In the genomic region with DNA sequence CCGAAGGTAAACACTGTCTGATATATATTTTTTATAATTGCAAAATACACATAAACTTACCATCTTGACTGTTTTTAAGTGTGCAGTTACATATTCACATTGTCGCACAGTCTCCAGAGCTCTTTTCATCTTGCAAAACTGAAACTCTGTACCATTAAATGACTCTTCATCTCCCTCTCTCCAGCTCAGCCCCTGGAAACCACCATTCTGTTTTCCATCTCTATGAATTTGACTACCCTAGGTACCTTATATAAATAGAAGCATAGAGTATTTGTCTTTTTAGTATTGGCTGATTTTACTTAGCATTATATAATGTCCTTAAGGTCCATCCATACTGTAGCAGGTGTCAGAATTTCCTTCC, we compare ENCODE assay signal across 10 cellular contexts. TPM values are rescaled to one million over a fixed set of nuclear protein-coding genes. Genes with fewer than 3 reads are reported as not detected.
A peak's percentile ranks its signal among the peaks of the same experiment; 100 is the strongest.
DNase-seq lines count a peak whose midpoint lies in the region; ATAC-seq and TF ChIP-seq lines count a peak whose summit lies in the region.
"Had no signal": no experiment of that assay in that cellular context is flagged by ENCODE, and none has a peak within 500 bp of the region (broad histone marks: within the 10 kb centered on the region; RNA-seq: fewer than 3 reads in every experiment).

No MANE protein-coding gene starts in this region.

- DNase-seq in A673 (ENCODE audit: low spot score), result no peak
- DNase-seq in GM13977 (ENCODE audit: low spot score), result no peak
- DNase-seq in head of caudate nucleus, result no peak
- no peak for DNase-seq in CD1c-positive myeloid dendritic cell (ENCODE audit: extremely low spot score)
- DNase-seq: CD8-positive, alpha-beta memory T cell had no signal

- peak overlapping the region; percentile 80 for H3K4me2 ChIP-seq in SU-DHL-6 (ENCODE audit: low read depth, low read length, poor library complexity, severe bottlenecking)

- POLR2A ChIA-PET in A673 (lab: Charles Lee; ENCODE audit: low non-redundant PET), result no interaction called here

- H4K20me1 ChIP-seq in SU-DHL-6 (ENCODE audit: low read depth, low read length), result 0 out of 2 replicates have a peak, but pooled peaks cover 2% of the 10 kb centered on the region

- TF ChIP-seq CTCF in A673 (conservative IDR thresholded peaks at IDR 0.05; ENCODE audit: low read depth, low read length) (no peak), SU-DHL-6 (IDR thresholded peaks at IDR 0.05; ENCODE audit: insufficient read depth, low read length, poor library complexity, severe bottlenecking) (no peak), GM13977 (IDR thresholded peaks at IDR 0.05; ENCODE audit: extremely low read depth, insufficient read depth, missing control alignments) (no peak)

- H3K79me2 ChIP-seq in SU-DHL-6 (ENCODE audit: insufficient read depth, low read length), result peaks cover 82% of the 10 kb centered on the region

- in situ Hi-C loops in GM13977 (cut with MboI; ENCODE audit: low pct_unique_long_range_greater_than_20kb, low sequenced_read_pairs, unreplicated experiment), result no loop called here

- intact Hi-C loops in A673 (cut with micrococcal nuclease; ENCODE audit: unreplicated experiment) (no loop called here), head of caudate nucleus (cut with DNase I) (no loop called here)

- no peak overlapping the region for H2AFZ ChIP-seq in SU-DHL-6 (ENCODE audit: low read depth, low read length, severe bottlenecking)
- H2AFZ ChIP-seq: parathyroid adenoma had no signal

- no peaks in the 10 kb centered on the region for H3K9me2 ChIP-seq in SU-DHL-6 (replicated peaks; ENCODE audit: insufficient read depth, low read length)

- H3K4me3 ChIP-seq in A673 (ENCODE audit: low read depth, low read length, poor library complexity, severe bottlenecking), result peak overlapping the region; percentile 5
- H3K4me3 ChIP-seq in SU-DHL-6 (ENCODE audit: insufficient read depth, low read length, poor library complexity, severe bottlenecking), result peak overlapping the region; percentile 42

- H3K4me1 ChIP-seq in A673 (ENCODE audit: insufficient read depth, low read length, poor library complexity, severe bottlenecking), result peaks cover 79% of the 10 kb centered on the region

- H3K36me3 ChIP-seq in A673 (ENCODE audit: insufficient read depth, low read length, poor library complexity, severe bottlenecking), result no peaks in the 10 kb centered on the region
- no peaks in the 10 kb centered on the region for H3K36me3 ChIP-seq in SU-DHL-6 (ENCODE audit: low read length)

- no TSS peak for BruUV-seq in A673 (replicated peaks; lab: Mats Ljungman, UMichigan)

- H3K9ac ChIP-seq in SU-DHL-6 (ENCODE audit: low read length), result peak overlapping the region; percentile 54
- H3K9ac ChIP-seq: parathyroid adenoma had no signal

- H3K27ac ChIP-seq in A673 (ENCODE audit: low read depth, low read length, poor library complexity, severe bottlenecking) (peak overlapping the region; percentile 32), SU-DHL-6 (ENCODE audit: low read depth, low read length) (peak overlapping the region; percentile 94)

- ATAC-seq in GM18870 (IDR thresholded peaks at IDR 0.05; ENCODE audit: unreplicated experiment) (peak; percentile 67), HG02840 (IDR thresholded peaks at IDR 0.05; ENCODE audit: low FRiP score, unreplicated experiment) (peak; percentile 51), GM18519 (IDR thresholded peaks at IDR 0.05; ENCODE audit: low FRiP score, unreplicated experiment) (no peak)

- CTCF ChIA-PET in A673 (lab: Charles Lee), result no interaction called here

- H3F3A ChIP-seq in SU-DHL-6 (ENCODE audit: insufficient read depth), result peaks cover 63% of the 10 kb centered on the region

- H3K27me3 ChIP-seq in A673 (replicated peaks; ENCODE audit: insufficient read depth, low read depth, low read length, poor library complexity) (no peaks in the 10 kb centered on the region), SU-DHL-6 (ENCODE audit: low read length) (no peaks in the 10 kb centered on the region)

- H3K9me3 ChIP-seq in A673 (ENCODE audit: low read depth, low read length, poor library complexity, severe bottlenecking) (no peaks in the 10 kb centered on the region), SU-DHL-6 (ENCODE audit: insufficient read depth, low read length) (no peaks in the 10 kb centered on the region)

RNA-seq across cellular contexts. Expression of a gene that starts 45.8 kb away (rescaled TPM):
- total RNA-seq in A673 (2021), result 25.3 and 26.9 TPM in 2 replicates
